ENCODE assay signal across 8 cellular contexts in genomic region chr5:171420429-171421231, GRCh38. TPM values are rescaled to one million over a fixed set of nuclear protein-coding genes. Genes with fewer than 3 reads are reported as not detected.
DNase-seq lines count a peak whose midpoint lies in the region; ATAC-seq and TF ChIP-seq lines count a peak whose summit lies in the region.

No MANE protein-coding gene starts in this region.

- BruUV-seq in MCF 10A (replicated peaks; lab: Mats Ljungman, UMichigan), result no TSS peak

- H3K27me3 ChIP-seq in skeletal muscle tissue (ENCODE audit: control insufficient read depth in 3 of 3, insufficient read depth in 3 of 3, low read length in 3 of 3), result peaks cover 0 to 5% (median 4%) of the 10 kb centered on the region in 3 donors

- no peaks in the 10 kb centered on the region for H3K9me3 ChIP-seq in skeletal muscle tissue (ENCODE audit: control insufficient read depth in 3 of 3, low read length in 3 of 3)

- POLR2A ChIA-PET in MCF 10A (lab: Yijun Ruan, JAX), result interaction anchor here (0.7 to 1.4 kb wide), 2 partner anchors 443 to 491 kb away, joined by 3 read pairs; no protein-coding TSS in a partner anchor

- TF ChIP-seq CTCF in MCF 10A (IDR thresholded peaks at IDR 0.05; ENCODE audit: unreplicated experiment), result no peak

- no peak for ATAC-seq in GM21619 (IDR thresholded peaks at IDR 0.05; ENCODE audit: unreplicated experiment)
- ATAC-seq in GM21737 (IDR thresholded peaks at IDR 0.05; ENCODE audit: unreplicated experiment), result no peak

- H3K27ac ChIP-seq in skeletal muscle tissue (ENCODE audit: low read depth, low read length), result peak overlapping the region; percentile 36

- intact Hi-C loops in MCF 10A (cut with micrococcal nuclease), result no loop called here

- no peaks in the 10 kb centered on the region for H3K27me3 Mint-ChIP-seq in MCF 10A (ENCODE audit: insufficient read depth, unreplicated experiment)

- peaks cover 20 to 22% (median 21%) of the 10 kb centered on the region in 3 donors for H3K4me1 ChIP-seq in skeletal muscle tissue (ENCODE audit: control insufficient read depth in 3 of 3, insufficient read depth in 3 of 3, low read length in 3 of 3)

- H3K4me3 Mint-ChIP-seq in MCF 10A (ENCODE audit: unreplicated experiment), result peak overlapping the region; percentile 71

- peaks cover 30% of the 10 kb centered on the region for H3K4me1 Mint-ChIP-seq in MCF 10A (ENCODE audit: insufficient read depth, unreplicated experiment)

- DNase-seq in AG08395 (ENCODE audit: low spot score) (peak; percentile 72), LHCN-M2 (ENCODE audit: low read depth) (peak; percentile 19), MCF 10A (ENCODE audit: unreplicated experiment) (peak; percentile 62), iris pigment epithelial cell (ENCODE audit: low read depth) (peak; percentile 85), NCI-H187 treated with DMSO at 0.1 percent for 48 hours (lab: John Stamatoyannopoulos, UW) (no peak)

- H3K9me3 Mint-ChIP-seq in MCF 10A (ENCODE audit: unreplicated experiment), result no peaks in the 10 kb centered on the region

- H3K4me3 ChIP-seq in skeletal muscle tissue (ENCODE audit: low read length in 3 of 3), result peak overlapping the region; percentile 62 to 64 (median 63)

- H3K36me3 ChIP-seq in skeletal muscle tissue (ENCODE audit: control insufficient read depth in 3 of 3, insufficient read depth in 3 of 3, low read length in 3 of 3), result no peaks in the 10 kb centered on the region

- peak overlapping the region in 2 of 3 donors; percentile 45 to 53 for H3K9ac ChIP-seq in skeletal muscle tissue (ENCODE audit: low read depth in 1 of 3, low read length in 3 of 3)

- no peak overlapping the region for H3K27ac Mint-ChIP-seq in MCF 10A (ENCODE audit: low read depth, unreplicated experiment)

- peaks cover 33% of the 10 kb centered on the region for H3K36me3 Mint-ChIP-seq in MCF 10A (ENCODE audit: insufficient read depth, unreplicated experiment)

- CTCF ChIA-PET in MCF 10A (lab: Yijun Ruan, JAX), result interaction anchor here (0.6 to 7.6 kb wide), 6 partner anchors 424 to 639 kb away, joined by 3 to 191 read pairs (median 4); no protein-coding TSS in a partner anchor

RNA-seq across cellular contexts. Expression of gene FGF18, which starts 1.2 kb away (rescaled TPM):
- 0.06 TPM in 1 of 2 replicates, not detected in the other for total RNA-seq in LHCN-M2 (2014; rRNA removed)
- polyA plus RNA-seq in LHCN-M2 (2012), result 0.06 TPM
- total RNA-seq in MCF 10A (2022), result not detected in 2 replicates
- total RNA-seq in skeletal muscle tissue, result 3.1 TPM

RNA-seq across cellular contexts. Expression of gene NPM1, which starts 33.0 kb away (rescaled TPM):
- total RNA-seq in LHCN-M2 (2014; rRNA removed) (1,266 and 1,268 TPM in 2 replicates), MCF 10A (2022) (3,249 and 4,548 TPM in 2 replicates), skeletal muscle tissue (713 TPM)
- 1,828 TPM for polyA plus RNA-seq in LHCN-M2 (2012)
